ENCODE assay signal across 11 cellular contexts in genomic region chr1:27544818-27545612, GRCh38. TPM values are rescaled to one million over a fixed set of nuclear protein-coding genes. Genes with fewer than 3 reads are reported as not detected.
A peak's percentile ranks its signal among the peaks of the same experiment; 100 is the strongest.
DNase-seq lines count a peak whose midpoint lies in the region; ATAC-seq, FAIRE-seq and TF ChIP-seq lines count a peak whose summit lies in the region.
"Had no signal": no experiment of that assay in that cellular context is flagged by ENCODE, and none has a peak within 500 bp of the region (broad histone marks: within the 10 kb centered on the region; RNA-seq: fewer than 3 reads in every experiment).

No MANE protein-coding gene starts in this region.

- TF ChIP-seq EP300 in A549 (IDR thresholded peaks at IDR 0.05), result no peak

- CTCF ChIA-PET in A549 (lab: Yijun Ruan, JAX), result interaction anchor here (0.9 to 7.6 kb wide), 6 partner anchors 11 to 62 kb away, joined by 3 to 86 read pairs (median 4); no protein-coding TSS in a partner anchor

- H3K27me3 Mint-ChIP-seq in neural progenitor cell (ENCODE audit: insufficient read depth, low read depth), result peaks cover 2% of the 10 kb centered on the region
- H3K27me3 Mint-ChIP-seq in activated T-helper 2 cell treated with anti-CD3 and anti-CD28 coated beads, Interferon-gamma antibody, Interleukin-2, Interleukin-4, amounts not matched to agents 10 μg/mL and 5 μg/mL and 100 μg/mL, durations not matched to agents 14 hours and 24 hours and 36 hours (ENCODE audit: low read depth), result no peaks in the 10 kb centered on the region
- H3K27me3 Mint-ChIP-seq: activated naive CD8-positive, alpha-beta T cell treated with anti-CD3 and anti-CD28 coated beads, Interleukin-2, amount 10 ng/mL, durations not matched to agents 7 days and 5 days had no signal

- no peak for FAIRE-seq in A549 (lab: Jason Lieb, UNC)
- FAIRE-seq: keratinocyte had no signal

- no peak overlapping the region for H3K9ac ChIP-seq in neural progenitor cell

- no peak for TF ChIP-seq RAD21 in A549 (conservative IDR thresholded peaks at IDR 0.05 in 1 of 2, IDR thresholded peaks at IDR 0.05 in 1 of 2)

- H3K27ac ChIP-seq in A549 (peak overlapping the region; percentile 96 to 99), Peyer's patch (peak overlapping the region in 3 of 4 donors; percentile 33 to 81 (median 44)), esophagus (ENCODE audit: low read depth in 2 of 2, low read length in 1 of 2) (peak overlapping the region; percentile 92 to 99), neural progenitor cell (no peak overlapping the region)

- DNase-seq in A549 (ENCODE audit: low read depth in 1 of 2, low spot score in 1 of 2) (no peak), Peyer's patch (no peak), neural progenitor cell (ENCODE audit: low spot score) (no peak), NCI-H2171 (lab: John Stamatoyannopoulos, UW) (no peak), T-helper 2 cell (no peak)
- DNase-seq in activated T-helper 2 cell treated with anti-CD3 and anti-CD28 coated beads, Interferon-gamma antibody, Interleukin-2, Interleukin-4, amounts not matched to agents 10 μg/mL and 5 μg/mL and 100 μg/mL, durations not matched to agents 14 hours and 24 hours and 36 hours (ENCODE audit: low spot score), result no peak
- DNase-seq: activated naive CD8-positive, alpha-beta T cell treated with anti-CD3 and anti-CD28 coated beads, Interleukin-2, amount 10 ng/mL, durations not matched to agents 7 days and 5 days; NCI-H1694 treated with DMSO at 0.1 percent for 48 hours had no signal

- peaks cover 71% of the 10 kb centered on the region for H4K20me1 ChIP-seq in neural progenitor cell (ENCODE audit: low read depth)

- no peaks in the 10 kb centered on the region for H3K9me3 Mint-ChIP-seq in neural progenitor cell
- H3K9me3 Mint-ChIP-seq in activated T-helper 2 cell treated with anti-CD3 and anti-CD28 coated beads, Interferon-gamma antibody, Interleukin-2, Interleukin-4, amounts not matched to agents 10 μg/mL and 5 μg/mL and 100 μg/mL, durations not matched to agents 14 hours and 24 hours and 36 hours, result no peaks in the 10 kb centered on the region
- H3K9me3 Mint-ChIP-seq: activated naive CD8-positive, alpha-beta T cell treated with anti-CD3 and anti-CD28 coated beads, Interleukin-2, amount 10 ng/mL, durations not matched to agents 7 days and 5 days had no signal

- H3K4me1 Mint-ChIP-seq in neural progenitor cell, result peaks cover 30% of the 10 kb centered on the region
- peaks cover 6% of the 10 kb centered on the region for H3K4me1 Mint-ChIP-seq in activated T-helper 2 cell treated with anti-CD3 and anti-CD28 coated beads, Interferon-gamma antibody, Interleukin-2, Interleukin-4, amounts not matched to agents 10 μg/mL and 5 μg/mL and 100 μg/mL, durations not matched to agents 14 hours and 24 hours and 36 hours (ENCODE audit: low read depth)

- peaks cover 26% of the 10 kb centered on the region for H3K36me3 Mint-ChIP-seq in neural progenitor cell
- peaks cover 18% of the 10 kb centered on the region for H3K36me3 Mint-ChIP-seq in activated T-helper 2 cell treated with anti-CD3 and anti-CD28 coated beads, Interferon-gamma antibody, Interleukin-2, Interleukin-4, amounts not matched to agents 10 μg/mL and 5 μg/mL and 100 μg/mL, durations not matched to agents 14 hours and 24 hours and 36 hours (ENCODE audit: low read depth)

- H3K27ac Mint-ChIP-seq in neural progenitor cell, result peak overlapping the region; percentile 75
- no peak overlapping the region for H3K27ac Mint-ChIP-seq in activated T-helper 2 cell treated with anti-CD3 and anti-CD28 coated beads, Interferon-gamma antibody, Interleukin-2, Interleukin-4, amounts not matched to agents 10 μg/mL and 5 μg/mL and 100 μg/mL, durations not matched to agents 14 hours and 24 hours and 36 hours
- H3K27ac Mint-ChIP-seq: activated naive CD8-positive, alpha-beta T cell treated with anti-CD3 and anti-CD28 coated beads, Interleukin-2, amount 10 ng/mL, durations not matched to agents 7 days and 5 days had no signal

- H3F3A ChIP-seq in neural progenitor cell (ENCODE audit: low read depth), result no peaks in the 10 kb centered on the region

- 71% methylated on average over 11 of the region's 12 CpGs for WGBS in A549 (ENCODE audit: missing lambda C conversion rate)
- WGBS in esophagus, 2 donors, result 31 to 59% methylated on average over 12 of the region's 12 CpGs

- no peak for ATAC-seq in A549
- no peak for ATAC-seq in HG02588 (IDR thresholded peaks at IDR 0.05; ENCODE audit: unreplicated experiment)

- no peak overlapping the region for H3K4me3 ChIP-seq in A549
- H3K4me3 ChIP-seq in Peyer's patch, result no peak overlapping the region
- no peak overlapping the region for H3K4me3 ChIP-seq in esophagus (ENCODE audit: low read depth in 1 of 2, low read length in 2 of 2)
- no peak overlapping the region for H3K4me3 ChIP-seq in neural progenitor cell

- H3K4me1 ChIP-seq in A549 (peaks cover 61% of the 10 kb centered on the region), Peyer's patch (peaks cover 0 to 52% (median 0%) of the 10 kb centered on the region in 4 donors), esophagus (ENCODE audit: control insufficient read depth in 2 of 2, insufficient read depth in 2 of 2, low read length in 1 of 2) (peaks cover 4 to 39% of the 10 kb centered on the region in 2 donors), neural progenitor cell (no peaks in the 10 kb centered on the region)

- intact Hi-C loops in activated T-helper 2 cell treated with anti-CD3 and anti-CD28 coated beads, Interferon-gamma antibody, Interleukin-2, Interleukin-4, amounts not matched to agents 10 μg/mL and 5 μg/mL and 100 μg/mL, durations not matched to agents 14 hours and 24 hours and 36 hours (cut with micrococcal nuclease), result no loop called here

- POLR2A ChIA-PET in A549 (lab: Yijun Ruan, JAX), result no interaction called here

- H3K79me2 ChIP-seq in neural progenitor cell (ENCODE audit: low read depth), result peaks cover 51% of the 10 kb centered on the region

- H3K9me3 ChIP-seq in A549, result no peaks in the 10 kb centered on the region
- no peaks in the 10 kb centered on the region for H3K9me3 ChIP-seq in Peyer's patch
- H3K9me3 ChIP-seq in esophagus (ENCODE audit: control insufficient read depth in 2 of 2, insufficient read depth in 1 of 2, low read depth in 1 of 2, low read length in 1 of 2), result peaks cover 0 to 5% of the 10 kb centered on the region in 2 donors
- no peaks in the 10 kb centered on the region for H3K9me3 ChIP-seq in neural progenitor cell (ENCODE audit: low read depth)

- no peak overlapping the region for H3K4me2 ChIP-seq in A549
- no peak overlapping the region for H3K4me2 ChIP-seq in neural progenitor cell

- TF ChIP-seq POLR2A in A549 (IDR thresholded peaks at IDR 0.05; ENCODE audit: low read length) (no peak), Peyer's patch (IDR thresholded peaks at IDR 0.05) (no peak)

- no peak for TF ChIP-seq CTCF in A549 (IDR thresholded peaks at IDR 0.05)
- no peak for TF ChIP-seq CTCF in Peyer's patch (IDR thresholded peaks at IDR 0.05)
- no peak for TF ChIP-seq CTCF in neural progenitor cell (IDR thresholded peaks at IDR 0.05)

- H3K27me3 ChIP-seq in Peyer's patch, result no peaks in the 10 kb centered on the region
- H3K27me3 ChIP-seq in esophagus (ENCODE audit: control insufficient read depth in 1 of 2, insufficient read depth in 2 of 2, low read length in 2 of 2), result no peaks in the 10 kb centered on the region
- H3K27me3 ChIP-seq in neural progenitor cell, result no peaks in the 10 kb centered on the region

- peaks cover 0 to 28% (median 0%) of the 10 kb centered on the region in 3 donors for H3K36me3 ChIP-seq in Peyer's patch
- H3K36me3 ChIP-seq in esophagus (ENCODE audit: control insufficient read depth in 2 of 2, insufficient read depth in 2 of 2, low read length in 1 of 2), result peaks cover 3 to 42% of the 10 kb centered on the region in 2 donors
- H3K36me3 ChIP-seq in neural progenitor cell, result no peaks in the 10 kb centered on the region

- no peak overlapping the region for H2AFZ ChIP-seq in neural progenitor cell (replicated peaks)

- H3K4me3 Mint-ChIP-seq in neural progenitor cell, result no peak overlapping the region
- no peak overlapping the region for H3K4me3 Mint-ChIP-seq in activated T-helper 2 cell treated with anti-CD3 and anti-CD28 coated beads, Interferon-gamma antibody, Interleukin-2, Interleukin-4, amounts not matched to agents 10 μg/mL and 5 μg/mL and 100 μg/mL, durations not matched to agents 14 hours and 24 hours and 36 hours (ENCODE audit: low read depth)
- H3K4me3 Mint-ChIP-seq: activated naive CD8-positive, alpha-beta T cell treated with anti-CD3 and anti-CD28 coated beads, Interleukin-2, amount 10 ng/mL, durations not matched to agents 7 days and 5 days had no signal

TF ChIP-seq in A549, 52 proteins besides CTCF, POLR2A, EP300 and RAD21 (continues in another document):
- TF ChIP-seq TFCP2L1 (CRISPR knock-in tag; IDR thresholded peaks at IDR 0.05) (no peak), FOSL2 (IDR thresholded peaks at IDR 0.05) (no peak), FOSL2 (CRISPR knock-in tag; IDR thresholded peaks at IDR 0.05) (no peak), ZC3H11A (IDR thresholded peaks at IDR 0.05) (no peak), NR3C1 (IDR thresholded peaks at IDR 0.05) (no peak)

RNA-seq across cellular contexts. Expression of gene WASF2, which starts 55.0 kb away (rescaled TPM):
- 40.8 and 44.9 TPM in 2 replicates for polyA plus RNA-seq in A549 (2011; rRNA removed)
- polyA plus RNA-seq in A549 (2012; cell fraction: cytosol; rRNA removed), result 18.5 and 24.6 TPM in 2 replicates
- 21.8 and 24.8 TPM in 2 replicates for polyA plus RNA-seq in A549 (2012; cell fraction: nucleus; rRNA removed)
- polyA plus RNA-seq in A549 (2017; fragmentation: RNase III; extraction: RNeasy Plus Mini Kit Qiagen cat#74134 plus additional on column Dnase treatment), result 22.7 to 23.4 TPM (median 23.4 TPM) in 3 replicates
- 38.8 and 41.7 TPM in 2 replicates for polyA minus RNA-seq in A549 (2011; rRNA and poly(A)+ RNA removed)
- 10 to 100 TPM; 52.5 to 74.5 (median 57.5) TPM for total RNA-seq in Peyer's patch
- 10 to 100 TPM; 47.8 TPM for polyA plus RNA-seq in esophagus
- 31.4 and 35.0 TPM in 2 replicates for total RNA-seq in neural progenitor cell (ENCODE audit: low replicate concordance)
- 125 and 128 TPM in 2 replicates for total RNA-seq in activated T-helper 2 cell treated with anti-CD3 and anti-CD28 coated beads, Interferon-gamma antibody, Interleukin-2, Interleukin-4, amounts not matched to agents 10 μg/mL and 5 μg/mL and 100 μg/mL, durations not matched to agents 14 hours and 24 hours and 36 hours

RNA-seq across cellular contexts. Expression of gene AHDC1, which starts 58.9 kb away (rescaled TPM):
- 1.3 and 2.6 TPM in 2 replicates for polyA plus RNA-seq in A549 (2011; rRNA removed)
- polyA plus RNA-seq in A549 (2012; cell fraction: cytosol; rRNA removed), result 5.0 and 6.2 TPM in 2 replicates
- polyA plus RNA-seq in A549 (2012; cell fraction: nucleus; rRNA removed), result 12.9 and 17.1 TPM in 2 replicates
- 9.8 to 11.5 TPM (median 10.0 TPM) in 3 replicates for polyA plus RNA-seq in A549 (2017; fragmentation: RNase III; extraction: RNeasy Plus Mini Kit Qiagen cat#74134 plus additional on column Dnase treatment)
- polyA minus RNA-seq in A549 (2011; rRNA and poly(A)+ RNA removed), result 2.9 and 3.6 TPM in 2 replicates
- total RNA-seq in Peyer's patch, result 10 to 100 TPM in 3 of 4 donors, 1 to 10 TPM in 1; 7.0 to 21.5 (median 12.0) TPM
- 10 to 100 TPM; 24.7 to 58.4 TPM for polyA plus RNA-seq in esophagus
- total RNA-seq in neural progenitor cell (ENCODE audit: low replicate concordance), result 7.0 and 26.5 TPM in 2 replicates
- 28.5 and 29.3 TPM in 2 replicates for total RNA-seq in activated T-helper 2 cell treated with anti-CD3 and anti-CD28 coated beads, Interferon-gamma antibody, Interleukin-2, Interleukin-4, amounts not matched to agents 10 μg/mL and 5 μg/mL and 100 μg/mL, durations not matched to agents 14 hours and 24 hours and 36 hours
